Comparison of ENCODE assay signal across 8 cellular contexts in the genomic region with DNA sequence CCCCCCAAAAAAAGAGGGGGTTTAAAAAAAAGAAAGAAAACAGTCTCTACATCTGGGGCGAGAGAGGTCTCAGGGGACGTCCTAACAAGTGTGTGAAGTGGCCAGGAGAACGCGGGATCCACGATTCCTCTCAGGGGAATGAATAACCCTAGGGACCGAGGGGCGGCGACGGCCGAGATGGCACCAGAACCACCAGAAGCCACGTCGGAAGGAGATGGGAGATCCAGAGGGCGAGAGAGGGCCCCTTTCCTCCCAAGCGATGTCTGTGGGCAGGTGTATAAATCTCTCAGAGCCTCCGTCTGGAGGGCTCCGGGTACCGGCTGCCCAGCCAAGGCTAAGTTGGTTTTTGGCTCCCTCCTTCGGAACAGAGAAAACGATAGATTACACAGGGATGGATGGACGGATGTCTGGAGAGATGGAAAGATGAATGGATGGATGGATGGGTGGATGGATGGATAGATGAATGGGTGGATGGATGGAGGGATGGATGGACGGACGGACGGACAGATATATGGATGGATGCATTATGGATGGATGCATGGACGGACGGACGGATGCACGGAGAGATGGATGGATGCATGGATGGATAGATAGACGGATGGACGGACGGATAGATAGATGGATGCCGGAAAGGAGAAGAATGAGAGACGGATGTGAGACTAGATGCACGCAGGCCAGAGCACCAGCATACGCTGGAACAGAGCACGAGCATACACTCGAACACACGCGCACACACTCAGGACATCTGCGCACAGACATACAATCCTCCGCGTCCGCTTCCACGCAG. TPM values are rescaled to one million over a fixed set of nuclear protein-coding genes. Genes with fewer than 3 reads are reported as not detected.
A peak's percentile ranks its signal among the peaks of the same experiment; 100 is the strongest.
DNase-seq lines count a peak whose midpoint lies in the region; ATAC-seq and TF ChIP-seq lines count a peak whose summit lies in the region.

No MANE protein-coding gene starts in this region.

- DNase-seq in CD8-positive, alpha-beta T cell, result peak in 4 of 7 experiments; percentile 13 to 51 (median 24)
- peak; percentile 5 for DNase-seq in MG63
- DNase-seq in activated T-helper 2 cell treated with anti-CD3 and anti-CD28 coated beads, Interferon-gamma antibody, Interleukin-2, Interleukin-4, amounts not matched to agents 10 μg/mL and 5 μg/mL and 100 μg/mL, durations not matched to agents 14 hours and 24 hours and 36 hours (ENCODE audit: low spot score), result no peak
- DNase-seq in left ventricle myocardium inferior, result no peak
- DNase-seq in retinal pigment epithelial cell (ENCODE audit: low read depth), result no peak
- no peak for DNase-seq in left lobe of liver (ENCODE audit: low spot score)

- peaks cover 21% of the 10 kb centered on the region for H3K27me3 ChIP-seq in CD8-positive, alpha-beta T cell (ENCODE audit: insufficient read depth, low read length)
- H3K27me3 ChIP-seq in MG63, result no peaks in the 10 kb centered on the region
- H3K27me3 ChIP-seq in left ventricle myocardium inferior (ENCODE audit: low read depth), result peaks cover 27% of the 10 kb centered on the region

- ATAC-seq in CD8-positive, alpha-beta T cell, result peak; percentile 5
- ATAC-seq in left lobe of liver (no peak), HG02678 (IDR thresholded peaks at IDR 0.05; ENCODE audit: unreplicated experiment) (no peak), HG03095 (IDR thresholded peaks at IDR 0.05; ENCODE audit: unreplicated experiment) (no peak)

- no peaks in the 10 kb centered on the region for H3K36me3 ChIP-seq in CD8-positive, alpha-beta T cell (ENCODE audit: insufficient read depth, low read length)
- H3K36me3 ChIP-seq in MG63 (no peaks in the 10 kb centered on the region), left ventricle myocardium inferior (no peaks in the 10 kb centered on the region)

- no peaks in the 10 kb centered on the region for H3K9me3 Mint-ChIP-seq in CD8-positive, alpha-beta T cell
- H3K9me3 Mint-ChIP-seq in activated T-helper 2 cell treated with anti-CD3 and anti-CD28 coated beads, Interferon-gamma antibody, Interleukin-2, Interleukin-4, amounts not matched to agents 10 μg/mL and 5 μg/mL and 100 μg/mL, durations not matched to agents 14 hours and 24 hours and 36 hours, result no peaks in the 10 kb centered on the region

- no peaks in the 10 kb centered on the region for H3K9me3 ChIP-seq in CD8-positive, alpha-beta T cell (ENCODE audit: low read length)
- H3K9me3 ChIP-seq in MG63 (no peaks in the 10 kb centered on the region), left ventricle myocardium inferior (replicated peaks) (no peaks in the 10 kb centered on the region)

- intact Hi-C loops in CD8-positive, alpha-beta T cell (cut with DNase I, micrococcal nuclease), result loop anchor here (5.0 kb wide), 3 partner anchors 68 to 1928 kb away; no protein-coding TSS in a partner anchor
- intact Hi-C loops in activated T-helper 2 cell treated with anti-CD3 and anti-CD28 coated beads, Interferon-gamma antibody, Interleukin-2, Interleukin-4, amounts not matched to agents 10 μg/mL and 5 μg/mL and 100 μg/mL, durations not matched to agents 14 hours and 24 hours and 36 hours (cut with micrococcal nuclease), result loop anchor here (5.0 to 10.0 kb wide), 2 partner anchors 722 to 1836 kb away; no protein-coding TSS in a partner anchor
- intact Hi-C loops in left ventricle myocardium inferior (cut with micrococcal nuclease), result loop anchor here (10.0 kb wide), 1 partner anchor 466 kb away; no protein-coding TSS in a partner anchor

- peak overlapping the region; percentile 55 for H3K27ac Mint-ChIP-seq in CD8-positive, alpha-beta T cell
- no peak overlapping the region for H3K27ac Mint-ChIP-seq in activated T-helper 2 cell treated with anti-CD3 and anti-CD28 coated beads, Interferon-gamma antibody, Interleukin-2, Interleukin-4, amounts not matched to agents 10 μg/mL and 5 μg/mL and 100 μg/mL, durations not matched to agents 14 hours and 24 hours and 36 hours

- no peak for TF ChIP-seq CTCF in CD8-positive, alpha-beta T cell (IDR thresholded peaks at IDR 0.05)
- TF ChIP-seq CTCF in left ventricle myocardium inferior (IDR thresholded peaks at IDR 0.05; ENCODE audit: borderline replicate concordance) (no peak), retinal pigment epithelial cell (conservative IDR thresholded peaks at IDR 0.05; ENCODE audit: low read depth, low read length) (peak; percentile 35)

- H3K36me3 Mint-ChIP-seq in CD8-positive, alpha-beta T cell, result peaks cover 9% of the 10 kb centered on the region
- no peaks in the 10 kb centered on the region for H3K36me3 Mint-ChIP-seq in activated T-helper 2 cell treated with anti-CD3 and anti-CD28 coated beads, Interferon-gamma antibody, Interleukin-2, Interleukin-4, amounts not matched to agents 10 μg/mL and 5 μg/mL and 100 μg/mL, durations not matched to agents 14 hours and 24 hours and 36 hours (ENCODE audit: low read depth)

- H3K4me1 ChIP-seq in CD8-positive, alpha-beta T cell (ENCODE audit: insufficient read depth, low read length), result peaks cover 33% of the 10 kb centered on the region
- peaks cover 61% of the 10 kb centered on the region for H3K4me1 ChIP-seq in left ventricle myocardium inferior

- peak overlapping the region; percentile 92 for H3K4me3 ChIP-seq in CD8-positive, alpha-beta T cell (ENCODE audit: low read depth, low read length)
- H3K4me3 ChIP-seq in MG63 (peak overlapping the region; percentile 75), left ventricle myocardium inferior (peak overlapping the region; percentile 89), retinal pigment epithelial cell (ENCODE audit: low read length) (peak overlapping the region; percentile 82)

- H3K27me3 Mint-ChIP-seq in CD8-positive, alpha-beta T cell (ENCODE audit: low read depth), result peaks cover 53% of the 10 kb centered on the region
- peaks cover 77% of the 10 kb centered on the region for H3K27me3 Mint-ChIP-seq in activated T-helper 2 cell treated with anti-CD3 and anti-CD28 coated beads, Interferon-gamma antibody, Interleukin-2, Interleukin-4, amounts not matched to agents 10 μg/mL and 5 μg/mL and 100 μg/mL, durations not matched to agents 14 hours and 24 hours and 36 hours (ENCODE audit: low read depth)

- H3K4me3 Mint-ChIP-seq in CD8-positive, alpha-beta T cell, result peak overlapping the region; percentile 81
- peak overlapping the region; percentile 84 for H3K4me3 Mint-ChIP-seq in activated T-helper 2 cell treated with anti-CD3 and anti-CD28 coated beads, Interferon-gamma antibody, Interleukin-2, Interleukin-4, amounts not matched to agents 10 μg/mL and 5 μg/mL and 100 μg/mL, durations not matched to agents 14 hours and 24 hours and 36 hours (ENCODE audit: low read depth)

- no peak overlapping the region for H3K27ac ChIP-seq in CD8-positive, alpha-beta T cell (ENCODE audit: low read depth, low read length)
- no peak overlapping the region for H3K27ac ChIP-seq in left ventricle myocardium inferior (replicated peaks)

- peaks cover 49% of the 10 kb centered on the region for H3K4me1 Mint-ChIP-seq in CD8-positive, alpha-beta T cell (ENCODE audit: low read depth)
- peaks cover 23% of the 10 kb centered on the region for H3K4me1 Mint-ChIP-seq in activated T-helper 2 cell treated with anti-CD3 and anti-CD28 coated beads, Interferon-gamma antibody, Interleukin-2, Interleukin-4, amounts not matched to agents 10 μg/mL and 5 μg/mL and 100 μg/mL, durations not matched to agents 14 hours and 24 hours and 36 hours (ENCODE audit: low read depth)

- POLR2A ChIA-PET in CD8-positive, alpha-beta T cell (lab: Charles Lee), result interaction anchor here (2.9 kb wide), 1 partner anchor 52 kb away, joined by 21 read pairs; no protein-coding TSS in a partner anchor

- CTCF ChIA-PET in CD8-positive, alpha-beta T cell (lab: Charles Lee), result interaction anchor here (1.2 kb wide), 1 partner anchor 52 kb away, joined by 4 read pairs; no protein-coding TSS in a partner anchor

RNA-seq across cellular contexts. Expression of a gene that starts 1.6 kb away (rescaled TPM):
- total RNA-seq in CD8-positive, alpha-beta T cell, result 10 to 100 TPM; 65.5 to 68.6 TPM
- total RNA-seq in MG63 (2014; rRNA removed; shearing (Covaris generic); ENCODE audit: low replicate concordance), result 3.8 and 5.4 TPM in 2 replicates
- total RNA-seq in activated T-helper 2 cell treated with anti-CD3 and anti-CD28 coated beads, Interferon-gamma antibody, Interleukin-2, Interleukin-4, amounts not matched to agents 10 μg/mL and 5 μg/mL and 100 μg/mL, durations not matched to agents 14 hours and 24 hours and 36 hours, result 0.67 and 1.2 TPM in 2 replicates
- 40.6 TPM for total RNA-seq in left ventricle myocardium inferior
- total RNA-seq in left lobe of liver, result 1.7 TPM

Comparison
In these comparisons a context has a peak if more than half of its experiments do, and no peak if none do; other contexts are left out.
1. DNase-seq: peak in CD8-positive, alpha-beta T cell (4 of 7) and MG63 (single experiment); none in activated T-helper 2 cell treated with anti-CD3 and anti-CD28 coated beads, Interferon-gamma antibody, Interleukin-2, Interleukin-4, amounts not matched to agents 10 μg/mL and 5 μg/mL and 100 μg/mL, durations not matched to agents 14 hours and 24 hours and 36 hours (single experiment), left ventricle myocardium inferior (single experiment), retinal pigment epithelial cell (single experiment) and left lobe of liver (single experiment).
2. Peak in every context shown above with its lines, with median percentiles within 50 percentile points of each other: H3K4me3 ChIP-seq.